12 cellular contexts compared by ENCODE assay signal in the genomic region with DNA sequence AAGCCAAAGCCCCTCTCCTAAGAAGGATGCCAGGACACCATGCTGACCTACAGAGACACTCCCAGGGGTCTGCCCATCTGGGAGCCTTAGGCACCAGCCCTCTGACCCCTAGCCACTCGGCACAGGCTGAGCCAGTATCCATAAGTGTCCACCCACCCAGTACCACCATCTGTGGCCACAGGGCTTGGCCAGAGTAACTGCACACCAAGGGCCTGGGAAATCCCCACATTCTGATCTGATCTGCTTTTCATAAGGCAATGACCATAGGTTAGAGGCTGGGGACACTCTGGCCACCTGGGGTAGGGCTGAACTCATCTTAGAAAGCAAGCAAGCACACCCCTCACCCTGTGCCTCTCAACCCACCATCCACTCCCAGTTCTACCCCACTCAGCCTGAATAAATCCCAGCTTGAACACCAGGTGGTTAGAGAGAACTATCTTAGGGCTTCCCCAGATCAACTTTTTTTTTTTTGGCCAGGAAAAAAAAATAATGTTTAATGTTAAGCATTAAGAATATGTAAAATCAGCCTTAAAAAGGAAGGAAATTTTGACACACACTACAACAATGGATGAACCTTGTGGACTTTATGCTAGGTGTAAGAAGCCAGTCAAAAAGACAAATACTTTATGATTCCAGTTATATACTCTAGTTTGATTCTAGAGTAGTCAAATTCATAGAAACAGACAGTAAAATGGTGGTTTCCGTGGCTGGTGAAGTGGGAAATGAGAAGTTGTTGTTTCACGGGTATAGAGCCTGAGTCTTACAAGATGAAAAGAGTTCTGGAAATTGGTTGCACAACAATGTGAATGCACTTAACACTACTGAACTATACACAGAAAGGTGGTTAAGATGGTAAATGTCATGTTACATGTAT. TPM values are rescaled to one million over a fixed set of nuclear protein-coding genes. Genes with fewer than 3 reads are reported as not detected.
A peak's percentile ranks its signal among the peaks of the same experiment; 100 is the strongest.
DNase-seq lines count a peak whose midpoint lies in the region; ATAC-seq and TF ChIP-seq lines count a peak whose summit lies in the region.
"Had no signal": no experiment of that assay in that cellular context is flagged by ENCODE, and none has a peak within 500 bp of the region (broad histone marks: within the 10 kb centered on the region; RNA-seq: fewer than 3 reads in every experiment).

No MANE protein-coding gene starts in this region.

- no peaks in the 10 kb centered on the region for H4K20me1 ChIP-seq in BLaER1

- peaks cover 2% of the 10 kb centered on the region; the same call in 1 of the 2 replicates for H3K27me3 ChIP-seq in BLaER1
- H3K27me3 ChIP-seq: cardiac muscle cell had no signal

- H3K9me3 Mint-ChIP-seq in IgD-negative memory B cell = no peaks in the 10 kb centered on the region
- peaks cover 3% of the 10 kb centered on the region for H3K9me3 Mint-ChIP-seq in activated naive CD8-positive, alpha-beta T cell treated with anti-CD3 and anti-CD28 coated beads for 36 hours
- H3K9me3 Mint-ChIP-seq in endothelial cell (ENCODE audit: unreplicated experiment) = no peaks in the 10 kb centered on the region

- peaks cover 7% of the 10 kb centered on the region for H3K36me3 Mint-ChIP-seq in IgD-negative memory B cell
- peaks cover 78% of the 10 kb centered on the region for H3K36me3 Mint-ChIP-seq in activated naive CD8-positive, alpha-beta T cell treated with anti-CD3 and anti-CD28 coated beads for 36 hours
- peaks cover 14% of the 10 kb centered on the region for H3K36me3 Mint-ChIP-seq in endothelial cell (ENCODE audit: low read depth, unreplicated experiment)

- DNase-seq in activated naive CD8-positive, alpha-beta T cell treated with anti-CD3 and anti-CD28 coated beads for 36 hours = peak; percentile 52
- DNase-seq in middle frontal gyrus (ENCODE audit: extremely low spot score, low spot score) = no peak
- DNase-seq in endothelial cell (ENCODE audit: low spot score) = no peak
- DNase-seq in NCI-H510A (lab: John Stamatoyannopoulos, UW) = no peak
- no peak for DNase-seq in NCI-H128 (lab: John Stamatoyannopoulos, UW; ENCODE audit: unreplicated experiment)
- DNase-seq: C1 segment of cervical spinal cord had no signal

- peak overlapping the region in 2 of 4 donors; percentile 8 to 33 for H3K4me3 Mint-ChIP-seq in IgD-negative memory B cell
- peak overlapping the region; percentile 73 for H3K4me3 Mint-ChIP-seq in activated naive CD8-positive, alpha-beta T cell treated with anti-CD3 and anti-CD28 coated beads for 36 hours
- H3K4me3 Mint-ChIP-seq in endothelial cell (ENCODE audit: unreplicated experiment) = no peak overlapping the region

- H3K4me1 ChIP-seq in BLaER1 = peaks cover 18% of the 10 kb centered on the region

- H3K4me2 ChIP-seq in BLaER1 = peak overlapping the region; percentile 29; the same call in 1 of the 2 replicates

- no peaks in the 10 kb centered on the region for H3K27me3 Mint-ChIP-seq in IgD-negative memory B cell
- no peaks in the 10 kb centered on the region for H3K27me3 Mint-ChIP-seq in activated naive CD8-positive, alpha-beta T cell treated with anti-CD3 and anti-CD28 coated beads for 36 hours
- H3K27me3 Mint-ChIP-seq in endothelial cell (ENCODE audit: unreplicated experiment) = peaks cover 1% of the 10 kb centered on the region

- H3K36me3 ChIP-seq in BLaER1 = peaks cover 15% of the 10 kb centered on the region; the same call in 1 of the 2 replicates

- peak; percentile 67 for ATAC-seq in GM18502 (IDR thresholded peaks at IDR 0.05; ENCODE audit: poor library complexity, unreplicated experiment)

- no peak overlapping the region for H3K4me3 ChIP-seq in BLaER1
- H3K4me3 ChIP-seq: cardiac muscle cell, thoracic aorta had no signal

- H3K27ac Mint-ChIP-seq in IgD-negative memory B cell (peak overlapping the region; percentile 1 to 49 (median 38)), endothelial cell (ENCODE audit: unreplicated experiment) (no peak overlapping the region)
- peak overlapping the region; percentile 96 for H3K27ac Mint-ChIP-seq in activated naive CD8-positive, alpha-beta T cell treated with anti-CD3 and anti-CD28 coated beads for 36 hours

- no peak for TF ChIP-seq CTCF in endothelial cell (IDR thresholded peaks at IDR 0.05; ENCODE audit: unreplicated experiment)

- peaks cover 0 to 15% (median 10%) of the 10 kb centered on the region in 3 donors for H3K4me1 Mint-ChIP-seq in IgD-negative memory B cell
- peaks cover 76% of the 10 kb centered on the region for H3K4me1 Mint-ChIP-seq in activated naive CD8-positive, alpha-beta T cell treated with anti-CD3 and anti-CD28 coated beads for 36 hours
- peaks cover under 1% of the 10 kb centered on the region for H3K4me1 Mint-ChIP-seq in endothelial cell (ENCODE audit: unreplicated experiment)

- no peak overlapping the region for H3K27ac ChIP-seq in BLaER1
- H3K27ac ChIP-seq: cardiac muscle cell, thoracic aorta had no signal

- no peaks in the 10 kb centered on the region for H3K9me3 ChIP-seq in BLaER1
- H3K9me3 ChIP-seq: thoracic aorta had no signal

- no peak overlapping the region for H3K9ac ChIP-seq in BLaER1

RNA-seq across cellular contexts. Expression of a gene that starts 6.2 kb away (rescaled TPM):
- polyA plus RNA-seq in IgD-negative memory B cell = 15.9 TPM
- total RNA-seq in activated naive CD8-positive, alpha-beta T cell treated with anti-CD3 and anti-CD28 coated beads for 36 hours = 100 to 1,000 TPM; 140 to 148 TPM
- 59.5 TPM for total RNA-seq in endothelial cell (ENCODE audit: unreplicated experiment)

RNA-seq across cellular contexts. Expression of a gene that starts 37.7 kb away (rescaled TPM):
- 29.4 TPM for polyA plus RNA-seq in IgD-negative memory B cell
- total RNA-seq in activated naive CD8-positive, alpha-beta T cell treated with anti-CD3 and anti-CD28 coated beads for 36 hours = 10 to 100 TPM; 44.9 to 45.4 TPM
- total RNA-seq in endothelial cell (ENCODE audit: unreplicated experiment) = 51.6 TPM

RNA-seq across cellular contexts. Expression of a gene that starts 48.6 kb away (rescaled TPM):
- polyA plus RNA-seq in IgD-negative memory B cell = 0.29 TPM
- 1 to 10 TPM; 1.3 to 1.5 TPM for total RNA-seq in activated naive CD8-positive, alpha-beta T cell treated with anti-CD3 and anti-CD28 coated beads for 36 hours
- total RNA-seq in endothelial cell (ENCODE audit: unreplicated experiment) = 64.0 TPM
- total RNA-seq: osteoblast had no signal

Comparison
In these comparisons a context has a peak if more than half of its experiments do, and no peak if none do; other contexts are left out.
1. RNA of a gene that starts 48.6 kb away (total RNA-seq): 64.0 TPM in endothelial cell (single experiment); 1.3 to 1.5 TPM in activated naive CD8-positive, alpha-beta T cell treated with anti-CD3 and anti-CD28 coated beads for 36 hours; every median in the first group is over 10 times any median in the second.